In the genomic region with DNA sequence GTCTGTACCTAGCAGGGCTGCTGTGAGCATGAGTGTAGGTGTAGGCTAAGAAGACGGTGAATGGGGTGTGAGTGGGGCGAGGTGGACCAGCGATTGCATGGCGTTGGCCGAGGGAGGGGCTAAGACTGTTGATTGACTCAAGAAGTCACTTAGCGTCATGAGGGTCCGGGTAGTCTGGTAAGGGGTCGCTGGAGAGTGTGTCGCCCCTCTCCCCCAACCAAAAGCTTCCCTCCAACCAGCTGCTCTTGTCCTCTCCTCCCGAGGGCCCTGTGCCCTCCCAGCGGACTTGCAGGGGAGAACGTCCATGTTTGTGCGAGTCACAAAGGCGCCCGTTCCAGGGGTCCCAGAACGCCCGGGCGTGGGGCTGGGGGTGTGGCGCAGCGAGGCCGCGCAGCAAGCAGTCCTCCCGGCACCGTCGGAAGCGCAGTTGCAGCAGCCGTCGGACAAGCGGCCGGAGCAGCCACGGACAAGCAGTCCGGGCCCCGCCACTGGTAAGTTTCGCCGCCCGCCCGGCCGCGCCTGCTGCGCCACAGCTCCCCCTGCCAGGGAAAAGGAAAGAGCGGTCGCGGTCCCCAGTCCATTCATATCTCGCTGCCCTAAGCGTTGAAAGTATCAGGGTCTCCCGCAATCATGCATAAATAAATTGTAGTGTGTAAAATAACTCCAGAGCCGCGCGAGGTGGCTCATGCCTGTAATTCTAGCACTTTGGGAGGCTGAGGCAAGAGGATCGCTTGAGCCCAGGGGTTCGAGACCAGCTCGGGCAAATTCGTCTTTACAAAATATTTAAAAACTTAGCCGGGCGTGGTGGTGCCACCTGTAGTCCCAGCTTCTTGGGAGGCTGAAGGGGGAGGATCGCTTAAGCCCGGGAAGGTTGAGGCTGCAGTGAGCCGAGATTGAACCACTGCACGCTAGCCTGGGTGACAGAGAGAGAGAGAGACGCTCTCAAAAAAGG, we compare ENCODE assay signal across 8 cellular contexts. TPM values are rescaled to one million over a fixed set of nuclear protein-coding genes. Genes with fewer than 3 reads are reported as not detected.
DNase-seq lines count a peak whose midpoint lies in the region; ATAC-seq and TF ChIP-seq lines count a peak whose summit lies in the region.

A gene (plus strand): TSS at position 373 of the 952 bp plus-strand sequence. CDS start 5,968 bp downstream, outside the sequence.

- peak; percentile 55 to 70 for TF ChIP-seq CTCF in brain (conservative IDR thresholded peaks at IDR 0.05)

- H3K4me1 Mint-ChIP-seq in brain = peaks cover 5% of the 10 kb centered on the region

- H3K27ac Mint-ChIP-seq in brain = peak within 1 kb of the TSS in 2 of 5 experiments; percentile 17 to 41

- no peaks in the 10 kb centered on the region for H3K9me3 ChIP-seq in SJSA1 (replicated peaks)

- H3K27me3 ChIP-seq in SJSA1 (replicated peaks) = peaks cover 51% of the 10 kb centered on the region

- H3K27ac ChIP-seq in SJSA1 = no peak within 1 kb of the TSS

- H3K9me3 Mint-ChIP-seq in brain = peaks cover 0 to 22% (median 8%) of the 10 kb centered on the region in 5 experiments

- H3K4me3 Mint-ChIP-seq in brain = peak within 1 kb of the TSS; percentile 54 to 76 (median 71)

- H3K27me3 Mint-ChIP-seq in brain = peaks cover 45% of the 10 kb centered on the region

- H3K36me3 ChIP-seq in SJSA1 = no peaks in the 10 kb centered on the region

- ATAC-seq in HG03432 (IDR thresholded peaks at IDR 0.05; ENCODE audit: unreplicated experiment) = no peak

- peaks cover 5% of the 10 kb centered on the region for H3K4me1 ChIP-seq in SJSA1 (replicated peaks)

- H3K36me3 Mint-ChIP-seq in brain = no peaks in the 10 kb centered on the region

- H3K4me3 ChIP-seq in SJSA1 = no peak within 1 kb of the TSS

- peak; percentile 9 for DNase-seq in activated gamma-delta T cell treated with Interleukin-2 at 50 U/mL for 16 hours
- no peak for DNase-seq in activated gamma-delta T cell (lab: John Stamatoyannopoulos, UW)
- DNase-seq in SJSA1 (ENCODE audit: low read depth in 1 of 2, low spot score in 2 of 2) = peak; percentile 14 to 55
- DNase-seq in iris pigment epithelial cell (ENCODE audit: low read depth) = peak; percentile 47
- peak; percentile 12 for DNase-seq in stimulated activated CD4-positive, alpha-beta T cell treated with anti-CD3 and anti-CD28 coated beads, Interleukin-1b, Interleukin-23, amount 100 ng/mL, for 48 hours
- no peak for DNase-seq in amniotic stem cell (lab: John Stamatoyannopoulos, UW)

RNA-seq across cellular contexts. Expression of the gene that starts here (rescaled TPM):
- not detected in 2 replicates for total RNA-seq in SJSA1 (2014; rRNA removed; shearing (Covaris generic))
- not detected for polyA plus RNA-seq in brain (ENCODE audit: insufficient read depth, low read depth, low replicate concordance)

Comparison
In these comparisons a context has a peak if more than half of its experiments do, and no peak if none do; other contexts are left out.
1. DNase-seq: peak in activated gamma-delta T cell treated with Interleukin-2 at 50 U/mL for 16 hours (single experiment), iris pigment epithelial cell (single experiment) and stimulated activated CD4-positive, alpha-beta T cell treated with anti-CD3 and anti-CD28 coated beads, Interleukin-1b, Interleukin-23, amount 100 ng/mL, for 48 hours (single experiment); none in activated gamma-delta T cell (single experiment) and amniotic stem cell (single experiment).
2. Peak in DNase-seq in SJSA1; RNA of the gene not detected or under 1 TPM.